Comparison of ENCODE assay signal across 26 cellular contexts in the genomic region with DNA sequence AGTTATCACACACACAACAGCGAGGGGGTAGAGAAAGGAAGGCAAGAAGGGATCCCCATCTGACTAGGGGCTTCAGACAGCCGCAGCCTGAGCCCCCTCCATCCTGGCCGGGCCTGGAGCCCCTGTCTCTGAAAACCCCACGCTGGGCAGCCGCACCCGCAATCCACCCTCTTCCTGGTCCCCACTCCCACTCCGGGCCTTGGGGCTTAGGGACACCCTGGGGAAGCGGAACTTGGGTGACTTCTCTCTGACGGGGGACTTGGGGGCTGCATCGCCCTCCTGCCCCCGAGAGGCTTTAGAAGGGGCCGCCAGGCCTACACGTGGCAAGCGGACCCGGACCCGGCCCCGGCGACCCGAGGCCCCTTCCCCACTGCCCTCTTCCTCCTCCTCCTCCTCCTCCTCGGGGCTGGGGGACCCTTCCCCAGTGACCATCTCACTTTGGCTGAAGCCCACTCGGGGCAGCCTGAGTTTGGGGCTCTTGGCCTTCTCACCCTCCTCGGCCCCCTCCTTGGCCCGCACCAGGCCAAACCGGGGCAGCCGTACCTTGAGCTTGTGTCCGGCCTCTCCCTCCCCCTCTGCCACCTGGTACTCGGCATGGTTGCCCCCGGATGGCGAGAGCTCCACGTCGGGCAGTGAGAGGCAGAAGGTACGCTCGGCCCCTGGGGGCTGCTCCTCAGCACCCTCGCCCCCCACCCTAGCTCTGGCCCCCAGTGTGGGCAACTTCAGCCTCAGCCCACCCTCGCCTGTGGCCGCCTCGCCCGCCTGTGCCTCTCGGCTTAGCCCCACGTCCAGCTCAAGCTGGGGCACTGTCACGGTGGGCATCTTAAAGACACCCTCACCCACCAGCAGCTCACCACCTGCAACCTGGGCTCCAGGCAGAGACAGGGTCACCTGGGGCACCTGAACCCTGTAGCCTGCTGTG. TPM values are rescaled to one million over a fixed set of nuclear protein-coding genes. Genes with fewer than 3 reads are reported as not detected.
"Had no signal": no experiment of that assay in that cellular context is flagged by ENCODE, and none has a peak within 500 bp of the region (broad histone marks: within the 10 kb centered on the region; RNA-seq: fewer than 3 reads in every experiment).

No MANE protein-coding gene starts in this region.

- ATAC-seq: activated CD8-positive, alpha-beta memory T cell treated with anti-CD3 and anti-CD28 coated beads, Interleukin-2, amount 10 ng/mL, durations not matched to agents 7 days and 5 days; activated T-helper 17 cell treated with anti-CD3 and anti-CD28 coated beads, Interleukin-2, amount 50 U/mL, for 72 hours had no signal

- H3K4me1 Mint-ChIP-seq: brain had no signal

- H3K4me3 Mint-ChIP-seq: activated B cell treated with CpG ODN at 0.5 μM for 24 hours; activated CD4-positive, alpha-beta T cell treated with anti-CD3 and anti-CD28 coated beads, Interleukin-2, amount 10 ng/mL, durations not matched to agents 24 days and 14 days; activated CD8-positive, alpha-beta memory T cell treated with anti-CD3 and anti-CD28 coated beads, Interleukin-2, amount 10 ng/mL, durations not matched to agents 7 days and 5 days; activated naive CD4-positive, alpha-beta T cell treated with anti-CD3 and anti-CD28 coated beads for 36 hours; activated naive CD8-positive, alpha-beta T cell; activated T-helper 17 cell treated with anti-CD3 and anti-CD28 coated beads, Interleukin-2, amount 50 U/mL, for 72 hours; brain; central memory CD8-positive, alpha-beta T cell had no signal

- H3K27me3 Mint-ChIP-seq: activated CD4-positive, alpha-beta T cell treated with anti-CD3 and anti-CD28 coated beads, Interleukin-2, amount 10 ng/mL, durations not matched to agents 24 days and 14 days; activated naive CD8-positive, alpha-beta T cell; activated T-helper 17 cell treated with anti-CD3 and anti-CD28 coated beads, Interleukin-2, amount 50 U/mL, for 72 hours; brain; central memory CD8-positive, alpha-beta T cell had no signal

- H3K36me3 Mint-ChIP-seq: activated CD8-positive, alpha-beta memory T cell treated with anti-CD3 and anti-CD28 coated beads, Interleukin-2, amount 10 ng/mL, durations not matched to agents 7 days and 5 days; activated naive CD8-positive, alpha-beta T cell; brain had no signal

- H3K27ac Mint-ChIP-seq: activated B cell treated with CpG ODN at 0.5 μM for 24 hours; activated CD4-positive, alpha-beta T cell treated with anti-CD3 and anti-CD28 coated beads, Interleukin-2, amount 10 ng/mL, durations not matched to agents 24 days and 14 days; activated CD8-positive, alpha-beta memory T cell treated with anti-CD3 and anti-CD28 coated beads, Interleukin-2, amount 10 ng/mL, durations not matched to agents 7 days and 5 days; activated naive CD4-positive, alpha-beta T cell treated with anti-CD3 and anti-CD28 coated beads for 36 hours; activated naive CD8-positive, alpha-beta T cell; activated T-helper 17 cell treated with anti-CD3 and anti-CD28 coated beads, Interleukin-2, amount 50 U/mL, for 72 hours; brain had no signal

- H3K9me3 Mint-ChIP-seq: activated B cell treated with CpG ODN at 0.5 μM for 24 hours; activated CD4-positive, alpha-beta T cell treated with anti-CD3 and anti-CD28 coated beads, Interleukin-2, amount 10 ng/mL, durations not matched to agents 24 days and 14 days; activated naive CD4-positive, alpha-beta T cell treated with anti-CD3 and anti-CD28 coated beads for 36 hours; activated T-helper 17 cell treated with anti-CD3 and anti-CD28 coated beads, Interleukin-2, amount 50 U/mL, for 72 hours; brain; central memory CD8-positive, alpha-beta T cell had no signal

- DNase-seq: activated B cell treated with CpG ODN at 0.5 μM for 24 hours; activated CD4-positive, alpha-beta T cell treated with anti-CD3 and anti-CD28 coated beads for 1 hour; activated CD4-positive, alpha-beta T cell treated with anti-CD3 and anti-CD28 coated beads, Interleukin-2, amount 10 ng/mL, durations not matched to agents 24 days and 14 days; activated CD4-positive, alpha-beta T cell treated with anti-CD3 and anti-CD28 coated beads, Interleukin-2, amount 50 U/mL, for 48 hours; activated CD8-positive, alpha-beta memory T cell treated with anti-CD3 and anti-CD28 coated beads, Interleukin-2, amount 10 ng/mL, durations not matched to agents 7 days and 5 days; activated gamma-delta T cell; activated naive CD4-positive, alpha-beta T cell treated with anti-CD3 and anti-CD28 coated beads for 36 hours; activated T-cell treated with anti-CD3 and anti-CD28 coated beads, Interleukin-2, amount 50 U/mL, for 48 hours; amygdala; NCI-H1048; NCI-H146; NCI-H187 treated with DMSO at 0.1 percent for 48 hours; NCI-H2081 treated with DMSO at 0.1 percent for 48 hours; NCI-H446; NCI-H524; PC-3; SIG-M5; T-helper 2 cell; T1000 had no signal

- FAIRE-seq: astrocyte, TTC549 had no signal

RNA-seq across cellular contexts. Expression of a gene that starts 4.2 kb away (rescaled TPM):
- total RNA-seq: activated CD4-positive, alpha-beta T cell treated with anti-CD3 and anti-CD28 coated beads, Interleukin-2, amount 10 ng/mL, durations not matched to agents 24 days and 14 days; activated CD8-positive, alpha-beta memory T cell treated with anti-CD3 and anti-CD28 coated beads, Interleukin-2, amount 10 ng/mL, durations not matched to agents 7 days and 5 days; activated naive CD4-positive, alpha-beta T cell treated with anti-CD3 and anti-CD28 coated beads for 36 hours; activated T-helper 17 cell treated with anti-CD3 and anti-CD28 coated beads, Interleukin-2, amount 50 U/mL, for 72 hours; astrocyte; LHCN-M2; PC-3 had no signal
